Comparison of ENCODE assay signal across 4 cellular contexts in the genomic region with DNA sequence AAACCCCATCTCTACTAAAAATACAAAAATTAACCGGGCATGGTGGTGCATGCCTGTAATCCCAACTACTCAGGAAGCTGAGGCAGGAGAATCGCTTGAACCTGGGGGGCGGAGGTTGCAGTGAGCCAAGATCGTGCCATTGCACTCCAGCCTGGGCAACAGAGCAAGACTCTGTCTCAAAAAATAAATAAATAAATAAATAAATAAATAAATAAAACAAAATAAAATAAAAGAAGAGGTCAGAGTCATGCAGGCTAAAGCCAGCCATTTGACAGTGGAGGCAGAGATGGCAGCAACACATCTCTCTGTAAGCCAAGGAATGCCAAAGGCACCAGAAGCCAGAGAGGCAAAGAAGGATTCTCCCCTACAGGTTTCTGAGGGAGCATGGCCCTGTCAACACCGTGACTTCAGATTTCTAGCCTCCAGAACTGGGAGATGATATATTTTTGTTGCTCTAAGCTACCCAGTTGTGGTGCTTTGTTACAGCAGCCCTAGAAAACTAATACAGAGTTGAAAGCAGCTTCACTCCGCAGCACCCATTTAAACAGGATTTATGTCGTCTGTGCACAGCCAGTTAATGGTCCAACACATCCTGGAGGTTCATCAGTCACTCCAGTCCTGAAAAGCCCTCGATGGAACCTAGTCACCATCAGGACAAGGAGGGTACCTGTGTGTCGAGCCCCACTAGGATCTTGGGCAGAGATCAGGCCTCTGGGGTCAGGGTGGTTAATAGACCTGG. TPM values are rescaled to one million over a fixed set of nuclear protein-coding genes. Genes with fewer than 3 reads are reported as not detected.
"Had no signal": no experiment of that assay in that cellular context is flagged by ENCODE, and none has a peak within 500 bp of the region (broad histone marks: within the 10 kb centered on the region; RNA-seq: fewer than 3 reads in every experiment).

No MANE protein-coding gene starts in this region.

RNA-seq across cellular contexts. Expression of gene KCNK12, which starts 49.0 kb away (rescaled TPM):
- total RNA-seq: H4, HT-29, IMR-90, K562 had no signal
